1 cellular context compared by ENCODE assay signal in genomic region chr5:113020461-113021273, GRCh38.
TF ChIP-seq lines count a peak whose summit lies in the region.

No MANE protein-coding gene starts in this region.

TF ChIP-seq in HepG2, 621 proteins besides CTCF, POLR2A, EP300 and RAD21 (continued from another document and continues in another):
- no peak for TF ChIP-seq HNF1B (CRISPR knock-in tag; IDR thresholded peaks at IDR 0.05)
- TF ChIP-seq MED1 (CRISPR knock-in tag; IDR thresholded peaks at IDR 0.05) = peak; percentile 86
- peak; percentile 58; the same call in 1 of the 2 replicates for TF ChIP-seq RCOR2 (CRISPR knock-in tag; IDR thresholded peaks at IDR 0.05)
- no peak for TF ChIP-seq NFAT5 (CRISPR knock-in tag; IDR thresholded peaks at IDR 0.05)
- TF ChIP-seq CHD4 (IDR thresholded peaks at IDR 0.05; ENCODE audit: borderline replicate concordance, low read length) = peak; percentile 83; the same call in 1 of the 2 replicates
- TF ChIP-seq, protein P1, sequence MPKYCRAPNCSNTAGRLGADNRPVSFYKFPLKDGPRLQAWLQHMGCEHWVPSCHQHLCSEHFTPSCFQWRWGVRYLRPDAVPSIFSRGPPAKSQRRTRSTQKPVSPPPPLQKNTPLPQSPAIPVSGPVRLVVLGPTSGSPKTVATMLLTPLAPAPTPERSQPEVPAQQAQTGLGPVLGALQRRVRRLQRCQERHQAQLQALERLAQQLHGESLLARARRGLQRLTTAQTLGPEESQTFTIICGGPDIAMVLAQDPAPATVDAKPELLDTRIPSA (CRISPR knock-in tag; IDR thresholded peaks at IDR 0.05; ENCODE audit: borderline replicate concordance) = no peak
- TF ChIP-seq ZNF33B (CRISPR knock-in tag; IDR thresholded peaks at IDR 0.05) = no peak
- TF ChIP-seq ATRX (CRISPR knock-in tag; IDR thresholded peaks at IDR 0.05; ENCODE audit: borderline replicate concordance) = no peak
- TF ChIP-seq ZNF317 (CRISPR knock-in tag; IDR thresholded peaks at IDR 0.05) = peak; percentile 96
- peak; percentile 95 for TF ChIP-seq PAXIP1 (CRISPR knock-in tag; conservative IDR thresholded peaks at IDR 0.05)
- TF ChIP-seq, protein P2, sequence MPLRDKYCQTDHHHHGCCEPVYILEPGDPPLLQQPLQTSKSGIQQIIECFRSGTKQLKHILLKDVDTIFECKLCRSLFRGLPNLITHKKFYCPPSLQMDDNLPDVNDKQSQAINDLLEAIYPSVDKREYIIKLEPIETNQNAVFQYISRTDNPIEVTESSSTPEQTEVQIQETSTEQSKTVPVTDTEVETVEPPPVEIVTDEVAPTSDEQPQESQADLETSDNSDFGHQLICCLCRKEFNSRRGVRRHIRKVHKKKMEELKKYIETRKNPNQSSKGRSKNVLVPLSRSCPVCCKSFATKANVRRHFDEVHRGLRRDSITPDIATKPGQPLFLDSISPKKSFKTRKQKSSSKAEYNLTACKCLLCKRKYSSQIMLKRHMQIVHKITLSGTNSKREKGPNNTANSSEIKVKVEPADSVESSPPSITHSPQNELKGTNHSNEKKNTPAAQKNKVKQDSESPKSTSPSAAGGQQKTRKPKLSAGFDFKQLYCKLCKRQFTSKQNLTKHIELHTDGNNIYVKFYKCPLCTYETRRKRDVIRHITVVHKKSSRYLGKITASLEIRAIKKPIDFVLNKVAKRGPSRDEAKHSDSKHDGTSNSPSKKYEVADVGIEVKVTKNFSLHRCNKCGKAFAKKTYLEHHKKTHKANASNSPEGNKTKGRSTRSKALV (CRISPR knock-in tag; IDR thresholded peaks at IDR 0.05) = peak; percentile 77; the same call in 1 of the 2 replicates
- TF ChIP-seq GATAD2A (CRISPR knock-in tag; IDR thresholded peaks at IDR 0.05) = peak; percentile 85
- TF ChIP-seq RBM22 (optimal IDR thresholded peaks at IDR 0.05; ENCODE audit: low read length) = no peak
- TF ChIP-seq FOSL2 (CRISPR knock-in tag; IDR thresholded peaks at IDR 0.05) = peak; percentile 76
- TF ChIP-seq MZF1 (CRISPR knock-in tag; IDR thresholded peaks at IDR 0.05; ENCODE audit: borderline replicate concordance) = no peak
- no peak for TF ChIP-seq ARHGAP35 (CRISPR knock-in tag; IDR thresholded peaks at IDR 0.05; ENCODE audit: borderline replicate concordance)
- no peak for TF ChIP-seq ZNF788 (CRISPR knock-in tag; IDR thresholded peaks at IDR 0.05; ENCODE audit: borderline replicate concordance)
- TF ChIP-seq KAT8 (CRISPR knock-in tag; IDR thresholded peaks at IDR 0.05) = peak; percentile 32; the same call in 1 of the 2 replicates
- TF ChIP-seq ZGPAT (CRISPR knock-in tag; IDR thresholded peaks at IDR 0.05) = peak; percentile 46
- TF ChIP-seq ZNF143 (CRISPR knock-in tag; IDR thresholded peaks at IDR 0.05) = no peak
- TF ChIP-seq ZNF501 (CRISPR knock-in tag; IDR thresholded peaks at IDR 0.05) = no peak
- no peak for TF ChIP-seq MTA3 (CRISPR knock-in tag; IDR thresholded peaks at IDR 0.05)
- no peak for TF ChIP-seq ZNF768 (CRISPR knock-in tag; IDR thresholded peaks at IDR 0.05)
- no peak for TF ChIP-seq HES4 (CRISPR knock-in tag; IDR thresholded peaks at IDR 0.05; ENCODE audit: borderline replicate concordance)
- TF ChIP-seq NR2F2 (IDR thresholded peaks at IDR 0.05; ENCODE audit: borderline replicate concordance, low read depth) = 0 out of 2 replicates have a peak, but pooled peaks have one; percentile 47
- TF ChIP-seq MTA1 (CRISPR knock-in tag; IDR thresholded peaks at IDR 0.05; ENCODE audit: borderline replicate concordance) = no peak
- TF ChIP-seq ZNF430 (CRISPR knock-in tag; IDR thresholded peaks at IDR 0.05) = peak; percentile 47; the same call in 1 of the 2 replicates
- no peak for TF ChIP-seq POLR2G (IDR thresholded peaks at IDR 0.05; ENCODE audit: low read depth, low read length)
- TF ChIP-seq KDM4B (CRISPR knock-in tag; IDR thresholded peaks at IDR 0.05) = no peak
- TF ChIP-seq MIER3 (CRISPR knock-in tag; IDR thresholded peaks at IDR 0.05; ENCODE audit: borderline replicate concordance) = peak; percentile 37; the same call in 1 of the 2 replicates
- TF ChIP-seq HCFC1 (IDR thresholded peaks at IDR 0.05; ENCODE audit: low read depth, low read length) = no peak
- peak; percentile 50; the same call in 1 of the 2 replicates for TF ChIP-seq TFAP4 (IDR thresholded peaks at IDR 0.05; ENCODE audit: borderline replicate concordance, low read depth)
- peak; percentile 78 for TF ChIP-seq NCOA2 (CRISPR knock-in tag; IDR thresholded peaks at IDR 0.05)
- no peak for TF ChIP-seq NR3C1 (CRISPR knock-in tag; IDR thresholded peaks at IDR 0.05)
- TF ChIP-seq CREM (IDR thresholded peaks at IDR 0.05) = peak; percentile 60
- no peak for TF ChIP-seq CREM (CRISPR knock-in tag; IDR thresholded peaks at IDR 0.05)
- TF ChIP-seq DRAP1 (CRISPR knock-in tag; IDR thresholded peaks at IDR 0.05) = no peak
- no peak for TF ChIP-seq ZNF652 (CRISPR knock-in tag; IDR thresholded peaks at IDR 0.05; ENCODE audit: borderline replicate concordance, low read depth)
- no peak for TF ChIP-seq ZNF557 (CRISPR knock-in tag; IDR thresholded peaks at IDR 0.05)
- no peak for TF ChIP-seq ZNF484 (CRISPR knock-in tag; IDR thresholded peaks at IDR 0.05; ENCODE audit: borderline replicate concordance, low read depth)
- peak; percentile 33; the same call in 1 of the 2 replicates for TF ChIP-seq HNF4A (CRISPR knock-in tag; IDR thresholded peaks at IDR 0.05)
- no peak for TF ChIP-seq ZNF343 (CRISPR knock-in tag; IDR thresholded peaks at IDR 0.05)
- TF ChIP-seq NFKBIZ (CRISPR knock-in tag; IDR thresholded peaks at IDR 0.05) = no peak
- TF ChIP-seq STAT5B (CRISPR knock-in tag; IDR thresholded peaks at IDR 0.05) = no peak
- TF ChIP-seq, protein P3, sequence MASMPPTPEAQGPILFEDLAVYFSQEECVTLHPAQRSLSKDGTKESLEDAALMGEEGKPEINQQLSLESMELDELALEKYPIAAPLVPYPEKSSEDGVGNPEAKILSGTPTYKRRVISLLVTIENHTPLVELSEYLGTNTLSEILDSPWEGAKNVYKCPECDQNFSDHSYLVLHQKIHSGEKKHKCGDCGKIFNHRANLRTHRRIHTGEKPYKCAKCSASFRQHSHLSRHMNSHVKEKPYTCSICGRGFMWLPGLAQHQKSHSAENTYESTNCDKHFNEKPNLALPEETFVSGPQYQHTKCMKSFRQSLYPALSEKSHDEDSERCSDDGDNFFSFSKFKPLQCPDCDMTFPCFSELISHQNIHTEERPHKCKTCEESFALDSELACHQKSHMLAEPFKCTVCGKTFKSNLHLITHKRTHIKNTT (CRISPR knock-in tag; IDR thresholded peaks at IDR 0.05) = no peak
- no peak for TF ChIP-seq BCL6 (CRISPR knock-in tag; IDR thresholded peaks at IDR 0.05)
- TF ChIP-seq CCDC6 (CRISPR knock-in tag; IDR thresholded peaks at IDR 0.05) = no peak
- TF ChIP-seq ZNF451 (CRISPR knock-in tag; IDR thresholded peaks at IDR 0.05) = no peak
- no peak for TF ChIP-seq ZNF720 (CRISPR knock-in tag; IDR thresholded peaks at IDR 0.05)
- TF ChIP-seq HOXD1 (CRISPR knock-in tag; IDR thresholded peaks at IDR 0.05) = no peak
- peak; percentile 84 for TF ChIP-seq NFIC (IDR thresholded peaks at IDR 0.05; ENCODE audit: low read length)
- TF ChIP-seq KDM1A (CRISPR knock-in tag; IDR thresholded peaks at IDR 0.05) = peak; percentile 51; the same call in 1 of the 2 replicates
- no peak for TF ChIP-seq ZNF101 (CRISPR knock-in tag; IDR thresholded peaks at IDR 0.05; ENCODE audit: borderline replicate concordance, low read depth)
- no peak for TF ChIP-seq ZBTB7B (CRISPR knock-in tag; IDR thresholded peaks at IDR 0.05)
- peak; percentile 47; the same call in 1 of the 2 replicates for TF ChIP-seq SIX1 (CRISPR knock-in tag; IDR thresholded peaks at IDR 0.05; ENCODE audit: borderline replicate concordance)
- TF ChIP-seq TEAD2 (CRISPR knock-in tag; IDR thresholded peaks at IDR 0.05) = no peak
- TF ChIP-seq HNRNPLL (IDR thresholded peaks at IDR 0.05; ENCODE audit: low read depth, low read length, poor library complexity, severe bottlenecking) = no peak
- TF ChIP-seq U2AF1 (optimal IDR thresholded peaks at IDR 0.05; ENCODE audit: low read depth, low read length) = no peak
- 0 out of 2 replicates have a peak, but pooled peaks have one; percentile 37 for TF ChIP-seq SATB2 (CRISPR knock-in tag; IDR thresholded peaks at IDR 0.05)
